7 cellular contexts compared by ENCODE assay signal in genomic region chr15:32562198-32562597, GRCh38. TPM values are rescaled to one million over a fixed set of nuclear protein-coding genes. Genes with fewer than 3 reads are reported as not detected.
DNase-seq lines count a peak whose midpoint lies in the region; ATAC-seq, FAIRE-seq and TF ChIP-seq lines count a peak whose summit lies in the region.
"Not testable (repeated sequence)": the region's sequence is repeated elsewhere in the genome, so short reads cannot be mapped to it uniquely, and the experiment has no call there.
"Had no signal": no experiment of that assay in that cellular context is flagged by ENCODE, and none has a peak within 500 bp of the region (broad histone marks: within the 10 kb centered on the region; RNA-seq: fewer than 3 reads in every experiment).

No MANE protein-coding gene starts in this region.

- H3K36me3 ChIP-seq in kidney (ENCODE audit: control insufficient read depth in 1 of 2, insufficient read depth in 2 of 2, low read length in 2 of 2); small intestine (ENCODE audit: control insufficient read depth in 2 of 2, insufficient read depth in 2 of 2, low read length in 2 of 2): not testable (repeated sequence)

- intact Hi-C loops in kidney (cut with DNase I): not testable (repeated sequence)

- H3K27ac ChIP-seq in kidney (ENCODE audit: low read depth in 2 of 2, low read length in 2 of 2); small intestine (ENCODE audit: low read depth in 1 of 2, low read length in 1 of 2): not testable (repeated sequence)

- not testable (repeated sequence) for H3K9ac ChIP-seq in kidney (ENCODE audit: low read length in 2 of 2)

- not testable (repeated sequence) for H3K9me3 Mint-ChIP-seq in WTC11

- POLR2A ChIA-PET in WTC11 (lab: Charles Lee): not testable (repeated sequence)

- not testable (repeated sequence) for H3K4me3 ChIP-seq in kidney (ENCODE audit: low read length in 2 of 2); small intestine (ENCODE audit: low read depth in 1 of 2, low read length in 2 of 2)

- DNase-seq in RCC 7860 (ENCODE audit: low spot score): peak; percentile 1
- DNase-seq in WTC11 (ENCODE audit: low spot score); kidney; small intestine: not testable (repeated sequence)

- not testable (repeated sequence) for TF ChIP-seq CTCF in WTC11 (IDR thresholded peaks at IDR 0.05); kidney (IDR thresholded peaks at IDR 0.05; ENCODE audit: borderline replicate concordance, extremely low read depth, insufficient read depth)

- peak; percentile 91 for FAIRE-seq in A204.1 (lab: Jason Lieb, UNC)
- FAIRE-seq in RCC 7860 (lab: Jason Lieb, UNC): peak; percentile 74
- peak; percentile 91 for FAIRE-seq in endometrium (lab: Jason Lieb, UNC)
- FAIRE-seq in kidney (lab: Jason Lieb, UNC): peak; percentile 76
- FAIRE-seq in small intestine (lab: Jason Lieb, UNC): peak; percentile 76

- H3K36me3 Mint-ChIP-seq in WTC11: not testable (repeated sequence)

- H3K27ac Mint-ChIP-seq in WTC11: not testable (repeated sequence)

- H3K4me3 Mint-ChIP-seq in WTC11: not testable (repeated sequence)

- H3K9me3 ChIP-seq in kidney (ENCODE audit: control insufficient read depth in 1 of 2, low read length in 2 of 2); small intestine (ENCODE audit: control insufficient read depth, low read depth): not testable (repeated sequence)

- H3K27me3 ChIP-seq in small intestine (ENCODE audit: control insufficient read depth in 2 of 2, insufficient read depth in 2 of 2, low read length in 2 of 2): not testable (repeated sequence)

- ATAC-seq in WTC11: not testable (repeated sequence)

- not testable (repeated sequence) for H3K27me3 Mint-ChIP-seq in WTC11 (ENCODE audit: low read depth)

- H3K4me1 ChIP-seq in kidney (ENCODE audit: control insufficient read depth in 1 of 2, insufficient read depth in 1 of 2, low read depth in 1 of 2, low read length in 2 of 2); small intestine (ENCODE audit: control insufficient read depth in 2 of 2, insufficient read depth in 1 of 2, low read depth in 1 of 2, low read length in 1 of 2): not testable (repeated sequence)

- CTCF ChIA-PET in WTC11 (lab: Charles Lee): not testable (repeated sequence)

- H3K4me1 Mint-ChIP-seq in WTC11: not testable (repeated sequence)

- WGBS in small intestine, 3 donors: 90 to 96% (median 92%) methylated on average over 6 of the region's 6 CpGs

TF ChIP-seq in WTC11, 78 proteins besides CTCF, POLR2A, EP300 and RAD21:
- peak; percentile 91; the same call in 1 of the 2 replicates for TF ChIP-seq HMGA2 (CRISPR knock-in tag; IDR thresholded peaks at IDR 0.05)

RNA-seq across cellular contexts. Expression of gene GOLGA8N, which starts 31.1 kb away (rescaled TPM):
- 1.1 to 1.8 TPM (median 1.6 TPM) in 3 replicates for total RNA-seq in WTC11 (2021)
- total RNA-seq in kidney: 14.7 TPM
- 6.3 TPM for polyA plus RNA-seq in kidney (ENCODE audit: insufficient read depth, low read depth, low replicate concordance)
- polyA plus RNA-seq in small intestine: 1 to 10 TPM; 1.1 to 1.6 (median 1.4) TPM
- total RNA-seq: G401 had no signal

RNA-seq across cellular contexts. Expression of gene ARHGAP11A, which starts 53.1 kb away (rescaled TPM):
- total RNA-seq in WTC11 (2021) (76.8 to 93.0 TPM (median 81.5 TPM) in 3 replicates), kidney (4.6 TPM)
- polyA plus RNA-seq in kidney (ENCODE audit: insufficient read depth, low read depth, low replicate concordance) (0.73 TPM), small intestine (10 to 100 TPM in 1 of 3 donors, 1 to 10 TPM in 2; 1.3 to 14.2 (median 2.2) TPM)

Comparison
In these comparisons a context has a peak if more than half of its experiments do, and no peak if none do; other contexts are left out.
1. RNA of gene ARHGAP11A, which starts 53.1 kb away (total RNA-seq): 76.8 to 93.0 TPM in WTC11; 4.6 TPM in kidney (single experiment); every median in the first group is over 10 times any median in the second.